10 cellular contexts compared by ENCODE assay signal in the genomic region with DNA sequence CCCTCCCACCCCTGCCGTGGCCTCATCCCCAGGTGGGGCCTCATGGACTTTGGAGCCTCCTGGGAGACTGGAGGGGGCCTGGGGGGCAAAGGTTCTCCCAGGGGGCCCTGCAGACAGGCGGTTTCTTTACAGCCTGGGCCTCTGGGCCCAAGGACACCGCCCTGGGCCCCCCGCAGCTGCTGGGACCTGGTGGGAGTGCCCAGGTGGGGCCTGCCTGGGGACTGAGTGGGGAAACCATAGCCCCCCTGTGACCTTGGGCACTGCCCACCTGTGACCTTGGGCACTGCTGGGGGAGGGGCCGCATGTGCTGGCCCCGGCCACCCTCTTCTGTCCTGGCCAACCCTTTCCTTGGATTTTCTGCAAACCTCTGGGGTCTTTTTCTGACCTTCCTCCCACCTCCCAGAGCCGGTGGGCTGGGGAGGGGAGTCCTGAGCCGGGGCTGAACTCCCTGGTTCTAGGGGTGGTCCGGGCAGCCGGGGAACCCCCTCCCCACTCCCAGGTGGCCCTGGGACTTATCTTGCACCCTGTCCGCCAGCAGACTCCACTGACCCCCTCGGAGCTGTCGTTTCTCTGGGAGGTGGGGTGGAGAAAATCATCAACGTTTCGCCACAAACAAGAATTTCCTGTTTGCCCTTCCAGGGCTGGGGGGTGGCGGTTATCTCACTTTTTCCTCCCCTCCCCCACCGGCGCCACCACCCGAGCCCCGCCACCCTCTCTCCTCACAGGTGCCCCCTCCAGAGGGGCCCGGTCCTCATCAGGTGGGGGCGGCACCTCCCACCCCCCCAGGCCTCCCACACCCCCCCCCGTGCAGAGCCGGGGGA. TPM values are rescaled to one million over a fixed set of nuclear protein-coding genes. Genes with fewer than 3 reads are reported as not detected.
DNase-seq lines count a peak whose midpoint lies in the region; ATAC-seq and TF ChIP-seq lines count a peak whose summit lies in the region.
"Had no signal": no experiment of that assay in that cellular context is flagged by ENCODE, and none has a peak within 500 bp of the region (broad histone marks: within the 10 kb centered on the region; RNA-seq: fewer than 3 reads in every experiment).

No MANE protein-coding gene starts in this region.

- H3K9me3 ChIP-seq in Caco-2 (no peaks in the 10 kb centered on the region), HUES64 (ENCODE audit: insufficient read depth, low read depth, low read length) (no peaks in the 10 kb centered on the region), MG63 (no peaks in the 10 kb centered on the region)

- H3K36me3 Mint-ChIP-seq in Caco-2 (ENCODE audit: insufficient read depth, unreplicated experiment) (peaks cover 93% of the 10 kb centered on the region), natural killer cell (no peaks in the 10 kb centered on the region)

- POLR2A ChIA-PET in Caco-2 (lab: Charles Lee) = interaction anchor here (0.6 to 1.5 kb wide), 4 partner anchors 9 to 316 kb away, joined by 3 to 5 read pairs (median 4); a partner anchor contains a TSS

- no TSS peak for BruUV-seq in Caco-2 (replicated peaks; lab: Mats Ljungman, UMichigan)

- peak; percentile 96 to 98 for DNase-seq in Caco-2
- peak; percentile 43 for DNase-seq in choroid plexus epithelial cell (ENCODE audit: low read depth)
- DNase-seq in natural killer cell = no peak
- no peak for DNase-seq in cerebellar cortex (ENCODE audit: low spot score)
- no peak for DNase-seq in NCI-H2196 (lab: John Stamatoyannopoulos, UW; ENCODE audit: unreplicated experiment)
- DNase-seq in MG63 = no peak
- DNase-seq: activated CD8-positive, alpha-beta memory T cell treated with anti-CD3 and anti-CD28 coated beads for 24 hours; cerebellar nuclear complex had no signal

- no peaks in the 10 kb centered on the region for H3K9me3 Mint-ChIP-seq in Caco-2 (ENCODE audit: unreplicated experiment)
- no peaks in the 10 kb centered on the region for H3K9me3 Mint-ChIP-seq in natural killer cell

- peak overlapping the region; percentile 74 for H3K4me3 Mint-ChIP-seq in Caco-2 (ENCODE audit: unreplicated experiment)
- H3K4me3 Mint-ChIP-seq in natural killer cell = peak overlapping the region; percentile 63

- ATAC-seq in natural killer cell (peak in 2 of 3 donors; percentile 38 to 58), GM21825 (IDR thresholded peaks at IDR 0.05; ENCODE audit: unreplicated experiment) (no peak)

- peak overlapping the region; percentile 56 for H3K9ac ChIP-seq in HUES64 (ENCODE audit: low read depth, low read length)

- H3K4me1 ChIP-seq in Caco-2 (peaks cover 77% of the 10 kb centered on the region), HUES64 (ENCODE audit: insufficient read depth, low read length) (peaks cover 21% of the 10 kb centered on the region; the same call in 1 of the 2 replicates)

- H3K4me3 ChIP-seq in Caco-2 (ENCODE audit: low read depth, low read length) = peak overlapping the region; percentile 32
- 0 out of 2 replicates have a peak overlapping the region, but pooled peaks have one; percentile 6 for H3K4me3 ChIP-seq in HUES64 (ENCODE audit: low read length)
- no peak overlapping the region for H3K4me3 ChIP-seq in choroid plexus epithelial cell (ENCODE audit: low read depth, low read length)
- no peak overlapping the region for H3K4me3 ChIP-seq in MG63

- H3K27me3 Mint-ChIP-seq in Caco-2 (ENCODE audit: insufficient read depth, unreplicated experiment) (no peaks in the 10 kb centered on the region), natural killer cell (ENCODE audit: low read depth in 2 of 2) (no peaks in the 10 kb centered on the region)

- H3K36me3 ChIP-seq in Caco-2 (ENCODE audit: control insufficient read depth, insufficient read depth, low read length) (peaks cover 5% of the 10 kb centered on the region), HUES64 (ENCODE audit: insufficient read depth, low read length) (peaks cover 5% of the 10 kb centered on the region; the same call in 1 of the 2 replicates), MG63 (no peaks in the 10 kb centered on the region)

- H3K4me1 Mint-ChIP-seq in Caco-2 (ENCODE audit: low read depth, unreplicated experiment) (peaks cover 7% of the 10 kb centered on the region), natural killer cell (peaks cover 0 to 11% of the 10 kb centered on the region in 2 donors)

- TF ChIP-seq CTCF in Caco-2 (IDR thresholded peaks at IDR 0.05; ENCODE audit: insufficient read depth in 1 of 2, low read depth in 1 of 2, low read length in 1 of 2, severe bottlenecking in 1 of 2, unreplicated experiment in 1 of 2) = no peak
- no peak for TF ChIP-seq CTCF in choroid plexus epithelial cell (conservative IDR thresholded peaks at IDR 0.05; ENCODE audit: low read depth, low read length)
- no peak for TF ChIP-seq CTCF in natural killer cell (IDR thresholded peaks at IDR 0.05)

- H3K27me3 ChIP-seq in Caco-2 (replicated peaks; ENCODE audit: control insufficient read depth, insufficient read depth, low read length) (no peaks in the 10 kb centered on the region), HUES64 (ENCODE audit: insufficient read depth, low read length) (no peaks in the 10 kb centered on the region), MG63 (no peaks in the 10 kb centered on the region)

- H3K27ac ChIP-seq in HUES64 (ENCODE audit: low read depth, low read length) = peak overlapping the region; percentile 80

- H3K27ac Mint-ChIP-seq in Caco-2 (ENCODE audit: unreplicated experiment) (peak overlapping the region; percentile 96), natural killer cell (peak overlapping the region in 1 of 2 donors; percentile 85)

- intact Hi-C loops in Caco-2 (cut with micrococcal nuclease; ENCODE audit: unreplicated experiment) (loop anchor here (2.0 kb wide), 2 partner anchors 28 kb away; no protein-coding TSS in a partner anchor), natural killer cell (cut with micrococcal nuclease) (no loop called here)

- CTCF ChIA-PET in Caco-2 (lab: Charles Lee) = interaction anchor here (0.6 kb wide), 1 partner anchor 1051 kb away, joined by 7 read pairs; no protein-coding TSS in a partner anchor

- 45% methylated on average over 14 of the region's 24 CpGs for WGBS in HUES64

RNA-seq across cellular contexts. Expression of a gene that starts 27.1 kb away (rescaled TPM):
- 217 and 239 TPM in 2 replicates for total RNA-seq in Caco-2 (2022)
- polyA plus RNA-seq in HUES64 (2013, experiment 1 of 2) = 44.2 TPM
- polyA plus RNA-seq in HUES64 (2013, experiment 2 of 2) = 51.5 TPM
- total RNA-seq in natural killer cell = 10 to 100 TPM; 15.9 to 24.6 (median 24.2) TPM
- 1.0 and 6.6 TPM in 2 replicates for total RNA-seq in MG63 (2014; rRNA removed; shearing (Covaris generic); ENCODE audit: low replicate concordance)

RNA-seq across cellular contexts. Expression of a gene that starts 31.3 kb away (rescaled TPM):
- total RNA-seq in Caco-2 (2022) (89.5 and 96.8 TPM in 2 replicates), natural killer cell (10 to 100 TPM; 17.5 to 25.4 (median 22.7) TPM)
- 64.6 TPM for polyA plus RNA-seq in HUES64 (2013, experiment 1 of 2)
- polyA plus RNA-seq in HUES64 (2013, experiment 2 of 2) = 57.8 TPM
- 37.8 and 61.8 TPM in 2 replicates for total RNA-seq in MG63 (2014; rRNA removed; shearing (Covaris generic); ENCODE audit: low replicate concordance)

RNA-seq across cellular contexts. Expression of a gene that starts 35.8 kb away (rescaled TPM):
- total RNA-seq in Caco-2 (2022) (13.0 and 16.6 TPM in 2 replicates), natural killer cell (under 1 TPM in 1 of 3 donors, not detected in 2; 0.31 TPM)
- polyA plus RNA-seq in HUES64 (2013, experiment 1 of 2) = 0.75 TPM
- 1.3 TPM for polyA plus RNA-seq in HUES64 (2013, experiment 2 of 2)
- not detected in 2 replicates for total RNA-seq in MG63 (2014; rRNA removed; shearing (Covaris generic); ENCODE audit: low replicate concordance)

RNA-seq across cellular contexts. Expression of a gene that starts 39.9 kb away (rescaled TPM):
- total RNA-seq in Caco-2 (2022) = 57.7 and 60.4 TPM in 2 replicates
- polyA plus RNA-seq in HUES64 (2013, experiment 1 of 2) = 44.1 TPM
- 48.1 TPM for polyA plus RNA-seq in HUES64 (2013, experiment 2 of 2)
- 100 to 1,000 TPM in 1 of 3 donors, 10 to 100 TPM in 2; 88.7 to 106 (median 97.8) TPM for total RNA-seq in natural killer cell
- 6.4 and 9.5 TPM in 2 replicates for total RNA-seq in MG63 (2014; rRNA removed; shearing (Covaris generic); ENCODE audit: low replicate concordance)

RNA-seq across cellular contexts. Expression of a gene that starts 47.3 kb away (rescaled TPM):
- total RNA-seq in Caco-2 (2022) = 0.41 and 0.49 TPM in 2 replicates
- polyA plus RNA-seq in HUES64 (2013, experiment 1 of 2) = not detected
- polyA plus RNA-seq in HUES64 (2013, experiment 2 of 2) = 0.19 TPM
- total RNA-seq in natural killer cell = under 1 TPM in 2 of 3 donors, not detected in 1; 0.09 to 0.15 TPM
- not detected in 2 replicates for total RNA-seq in MG63 (2014; rRNA removed; shearing (Covaris generic); ENCODE audit: low replicate concordance)

Comparison
In these comparisons a context has a peak if more than half of its experiments do, and no peak if none do; other contexts are left out.
1. DNase-seq: peak in Caco-2 (2 of 2) and choroid plexus epithelial cell (single experiment); none in natural killer cell (single experiment), cerebellar cortex (single experiment), NCI-H2196 (single experiment) and MG63 (single experiment).
2. H3K4me3 ChIP-seq: peak in Caco-2 (single experiment) and HUES64 (single experiment); none in choroid plexus epithelial cell (single experiment) and MG63 (single experiment).
3. RNA of a gene that starts 35.8 kb away (total RNA-seq): 13.0 to 16.6 TPM in Caco-2; 0.31 TPM in natural killer cell and not detected in MG63; every median in the first group is over 10 times any median in the second.